ENCODE assay signal across 13 cellular contexts in the genomic region with DNA sequence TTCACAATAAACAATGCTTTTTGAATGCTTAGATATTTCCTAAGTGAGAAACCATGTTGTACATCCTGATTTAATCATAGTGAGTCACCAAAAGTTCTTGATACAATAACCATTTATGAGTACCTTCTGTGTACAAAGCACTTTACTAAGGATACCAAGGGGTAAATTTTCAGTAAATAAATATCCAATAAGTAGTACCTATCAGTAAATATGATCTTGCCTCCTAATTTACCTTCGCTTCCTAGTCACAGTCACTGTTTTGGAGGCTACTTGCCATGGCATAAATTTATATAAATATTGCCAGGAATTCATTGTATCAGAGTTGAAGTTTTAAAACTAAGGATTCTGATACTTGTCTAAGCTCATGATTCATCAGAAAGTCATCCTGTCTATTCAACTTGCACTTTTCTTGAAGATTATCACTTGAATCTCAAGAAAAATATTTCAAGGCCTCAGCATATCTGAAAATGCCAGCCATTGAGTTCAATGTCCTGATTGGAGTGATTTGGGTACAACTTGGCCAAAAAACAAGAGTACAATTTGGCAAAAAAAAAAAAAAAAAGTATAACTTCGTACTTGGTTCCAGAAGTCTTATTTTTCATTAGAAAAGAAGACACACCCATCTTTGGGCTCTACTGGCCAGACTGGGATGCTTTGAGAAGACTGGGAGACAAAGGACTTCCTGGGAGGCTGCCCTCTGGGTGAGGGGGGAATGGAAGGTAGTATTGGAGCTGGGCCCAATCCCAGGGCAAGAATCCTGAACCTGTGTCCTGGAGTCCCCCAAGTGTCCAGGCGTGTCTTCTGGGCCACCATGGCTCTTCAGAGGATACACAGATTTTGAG. TPM values are rescaled to one million over a fixed set of nuclear protein-coding genes. Genes with fewer than 3 reads are reported as not detected.
A peak's percentile ranks its signal among the peaks of the same experiment; 100 is the strongest.
DNase-seq lines count a peak whose midpoint lies in the region; ATAC-seq and TF ChIP-seq lines count a peak whose summit lies in the region.
"Had no signal": no experiment of that assay in that cellular context is flagged by ENCODE, and none has a peak within 500 bp of the region (broad histone marks: within the 10 kb centered on the region; RNA-seq: fewer than 3 reads in every experiment).

No MANE protein-coding gene starts in this region.

- POLR2A ChIA-PET in A673 (lab: Charles Lee; ENCODE audit: low non-redundant PET) = no interaction called here

- DNase-seq in A673 (ENCODE audit: low spot score) = peak; percentile 2
- peak; percentile 92 for DNase-seq in HS-27A (ENCODE audit: low read depth)
- peak; percentile 59 for DNase-seq in amniotic epithelial cell (ENCODE audit: low read depth)
- DNase-seq in fibroblast of villous mesenchyme (ENCODE audit: low read depth) = peak; percentile 28
- DNase-seq in Kasumi-1 (lab: John Stamatoyannopoulos, UW) = no peak
- no peak for DNase-seq in uterus
- DNase-seq in stimulated activated naive CD8-positive, alpha-beta T cell treated with anti-CD3 and anti-CD28 coated beads, Interleukin-15, Interleukin-2, amounts not matched to agents 100 U/mL and 50 U/mL, for 24 hours = no peak
- DNase-seq: activated CD4-positive, alpha-beta T cell treated with anti-CD3 and anti-CD28 coated beads for 4 hours; glutamatergic neuron; left ventricle myocardium superior; NCI-H1105 had no signal

- H3K27ac ChIP-seq in A673 (ENCODE audit: low read depth, low read length, poor library complexity, severe bottlenecking) (no peak overlapping the region), uterus (no peak overlapping the region)
- H3K27ac ChIP-seq: BLaER1 treated with 17β-estradiol and CSF1 and Interleukin-3, amounts not matched to agents 10 nM and 100 nM had no signal

- ATAC-seq in HG03280 (IDR thresholded peaks at IDR 0.05; ENCODE audit: unreplicated experiment) = no peak
- ATAC-seq in stimulated activated naive CD8-positive, alpha-beta T cell treated with anti-CD3 and anti-CD28 coated beads, Interleukin-15, Interleukin-2, amounts not matched to agents 100 U/mL and 50 U/mL, for 24 hours = no peak
- ATAC-seq: left ventricle myocardium superior had no signal

- intact Hi-C loops in A673 (cut with micrococcal nuclease; ENCODE audit: unreplicated experiment) (no loop called here), uterus (cut with DNase I; ENCODE audit: low total_unique reads) (no loop called here)

- BruUV-seq in A673 (replicated peaks; lab: Mats Ljungman, UMichigan) = no TSS peak

- H3K4me1 ChIP-seq in A673 (ENCODE audit: insufficient read depth, low read length, poor library complexity, severe bottlenecking) (no peaks in the 10 kb centered on the region), uterus (peaks cover 0 to 3% of the 10 kb centered on the region in 2 donors)

- TF ChIP-seq POLR2A in uterus (IDR thresholded peaks at IDR 0.05) = no peak

- TF ChIP-seq CTCF in A673 (conservative IDR thresholded peaks at IDR 0.05; ENCODE audit: low read depth, low read length) (no peak), fibroblast of villous mesenchyme (IDR thresholded peaks at IDR 0.05; ENCODE audit: insufficient read depth, low read depth, low read length) (no peak), uterus (IDR thresholded peaks at IDR 0.05) (no peak)

- H3K27me3 ChIP-seq in A673 (replicated peaks; ENCODE audit: insufficient read depth, low read depth, low read length, poor library complexity) (no peaks in the 10 kb centered on the region), uterus (no peaks in the 10 kb centered on the region)
- H3K27me3 ChIP-seq: BLaER1 treated with 17β-estradiol and CSF1 and Interleukin-3, amounts not matched to agents 10 nM and 100 nM had no signal

- H3K36me3 ChIP-seq in A673 (ENCODE audit: insufficient read depth, low read length, poor library complexity, severe bottlenecking) = peaks cover 9% of the 10 kb centered on the region
- H3K36me3 ChIP-seq in uterus = no peaks in the 10 kb centered on the region

- CTCF ChIA-PET in A673 (lab: Charles Lee) = no interaction called here

- H3K9me3 ChIP-seq in A673 (ENCODE audit: low read depth, low read length, poor library complexity, severe bottlenecking) (no peaks in the 10 kb centered on the region), uterus (no peaks in the 10 kb centered on the region)

- H3K4me3 ChIP-seq in A673 (ENCODE audit: low read depth, low read length, poor library complexity, severe bottlenecking) = no peak overlapping the region
- H3K4me3 ChIP-seq in fibroblast of villous mesenchyme (ENCODE audit: low read depth, low read length) = no peak overlapping the region
- H3K4me3 ChIP-seq in uterus = no peak overlapping the region
- H3K4me3 ChIP-seq: BLaER1 treated with 17β-estradiol and CSF1 and Interleukin-3, amounts not matched to agents 10 nM and 100 nM had no signal

RNA-seq across cellular contexts. Expression of a gene that starts 32.8 kb away (rescaled TPM):
- 12.7 and 14.6 TPM in 2 replicates for total RNA-seq in A673 (2021)
- 15.1 and 20.7 TPM in 2 replicates for total RNA-seq in fibroblast of villous mesenchyme
- 10 to 100 TPM in 3 of 4 donors, 1 to 10 TPM in 1; 9.5 to 29.7 (median 23.3) TPM for total RNA-seq in uterus

RNA-seq across cellular contexts. Expression of a gene that starts 46.7 kb away (rescaled TPM):
- total RNA-seq in A673 (2021) (60.9 and 63.2 TPM in 2 replicates), fibroblast of villous mesenchyme (12.2 and 15.1 TPM in 2 replicates), uterus (10 to 100 TPM; 24.1 to 81.0 (median 48.4) TPM)

Comparison
In these comparisons a context has a peak if more than half of its experiments do, and no peak if none do; other contexts are left out.
1. DNase-seq: peak in A673 (single experiment), HS-27A (single experiment), amniotic epithelial cell (single experiment) and fibroblast of villous mesenchyme (single experiment); none in Kasumi-1 (0 of 2), uterus (0 of 2) and stimulated activated naive CD8-positive, alpha-beta T cell treated with anti-CD3 and anti-CD28 coated beads, Interleukin-15, Interleukin-2, amounts not matched to agents 100 U/mL and 50 U/mL, for 24 hours (single experiment).